Comparison of ENCODE assay signal across 8 cellular contexts in the genomic region with DNA sequence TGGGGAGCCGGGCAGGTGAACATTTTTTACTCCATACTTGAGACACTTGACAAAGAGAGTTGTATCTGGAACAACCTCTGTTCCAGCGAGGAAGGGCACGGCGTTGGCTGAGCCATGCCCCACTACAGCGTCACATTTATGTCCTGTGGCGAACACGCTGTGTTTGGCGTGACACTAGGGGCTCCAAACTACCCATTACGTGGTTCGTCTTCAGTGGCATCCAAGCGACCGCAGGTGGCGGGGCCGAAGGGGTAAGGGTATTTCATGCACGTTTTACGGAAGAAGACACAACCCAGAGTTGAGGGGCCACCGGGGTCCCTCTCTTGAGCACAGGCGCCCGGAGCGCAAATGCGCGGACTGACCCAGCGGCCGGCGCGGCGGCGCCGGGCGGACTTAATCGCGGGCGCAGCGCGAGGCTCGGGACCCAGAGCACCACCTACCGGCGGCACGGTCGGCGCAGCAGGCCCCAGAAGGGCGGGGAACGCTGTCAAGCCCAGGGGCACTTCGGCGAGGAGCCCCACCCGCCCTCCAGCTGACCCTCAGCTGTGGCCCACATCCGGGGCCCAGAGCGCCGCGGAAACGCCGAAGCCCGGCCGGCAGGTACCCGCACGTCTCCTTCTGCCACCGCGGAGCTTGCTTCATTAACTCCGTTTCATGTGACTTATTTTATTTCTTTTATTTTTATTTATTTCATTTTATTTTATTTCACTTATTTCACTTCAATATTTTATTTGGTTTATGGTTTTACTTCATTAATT. TPM values are rescaled to one million over a fixed set of nuclear protein-coding genes. Genes with fewer than 3 reads are reported as not detected.
A peak's percentile ranks its signal among the peaks of the same experiment; 100 is the strongest.
DNase-seq lines count a peak whose midpoint lies in the region; TF ChIP-seq lines count a peak whose summit lies in the region.

No MANE protein-coding gene starts in this region.

- TF ChIP-seq CTCF in GM12872 (IDR thresholded peaks at IDR 0.05; ENCODE audit: insufficient read depth, low read depth, low read length) (peak; percentile 83), HFFc6 (IDR thresholded peaks at IDR 0.05) (peak; percentile 87)

- H3K27me3 Mint-ChIP-seq in HFFc6 (ENCODE audit: insufficient read depth), result peaks cover 5% of the 10 kb centered on the region; the same call in 1 of the 2 replicates

- DNase-seq in HFFc6 (peak; percentile 53), MV-4-11 (lab: John Stamatoyannopoulos, UW) (peak; percentile 67), T follicular helper cell (ENCODE audit: low read depth) (peak; percentile 20), anterior cingulate cortex (lab: John Stamatoyannopoulos, UW) (peak in 56 of 58 donors; percentile 5 to 69 (median 34)), hepatic stellate cell (ENCODE audit: low spot score) (peak; percentile 74), retina (peak; percentile 97), cortex of kidney (lab: John Stamatoyannopoulos, UW) (no peak)

- H3K27ac Mint-ChIP-seq in HFFc6, result peak overlapping the region; percentile 70

- H3K36me3 Mint-ChIP-seq in HFFc6 (ENCODE audit: low read depth), result no peaks in the 10 kb centered on the region

- H3K9me3 Mint-ChIP-seq in HFFc6, result no peaks in the 10 kb centered on the region

- peaks cover 5% of the 10 kb centered on the region for H3K4me1 Mint-ChIP-seq in HFFc6 (ENCODE audit: low read depth)

- peak overlapping the region; percentile 98 for H3K4me3 Mint-ChIP-seq in HFFc6

RNA-seq across cellular contexts. Expression of a gene that starts 36.4 kb away (rescaled TPM):
- total RNA-seq in HFFc6 (2021; fragmentation: NEBNext Ultra II Directional; extraction: Animal tissue kit (Norgen Biotek cat#: 25700)), result not detected
